In genomic region chrX:133414399-133415275, GRCh38 we compare ENCODE assay signal across 8 cellular contexts. TPM values are rescaled to one million over a fixed set of nuclear protein-coding genes. Genes with fewer than 3 reads are reported as not detected.
DNase-seq lines count a peak whose midpoint lies in the region; ATAC-seq and TF ChIP-seq lines count a peak whose summit lies in the region.

No MANE protein-coding gene starts in this region.

- intact Hi-C loops in left lung (cut with DNase I) (no loop called here), thyroid gland (cut with DNase I) (no loop called here)

- in situ Hi-C loops in brain microvascular endothelial cell (cut with HindIII; ENCODE audit: low pct_ligation_motif_present, low sequenced_read_pairs) = no loop called here

- H3K27ac ChIP-seq in brain microvascular endothelial cell (no peak overlapping the region), left lung (peak overlapping the region; percentile 30 to 41), thyroid gland (peak overlapping the region in 2 of 3 donors; percentile 9 to 49)

- no peaks in the 10 kb centered on the region for H3K9me3 ChIP-seq in left lung
- no peaks in the 10 kb centered on the region for H3K9me3 ChIP-seq in thyroid gland

- 0% methylated on average over 4 to 13 of the region's 93 CpGs for WGBS in thyroid gland, 2 donors

- H3K4me3 ChIP-seq in brain microvascular endothelial cell (ENCODE audit: low read depth, low read length) = peak overlapping the region; percentile 50
- peak overlapping the region; percentile 42 for H3K4me3 ChIP-seq in left lung
- H3K4me3 ChIP-seq in thyroid gland (replicated peaks in 1 of 3) = peak overlapping the region; percentile 26 to 48 (median 44)

- DNase-seq in AG20443 (ENCODE audit: low spot score) (peak; percentile 23), brain microvascular endothelial cell (no peak), left lung (peak; percentile 31 to 73), thyroid gland (peak; percentile 37 to 39), hepatic stellate cell (ENCODE audit: low spot score) (no peak), NCI-H2081 treated with DMSO at 0.1 percent for 48 hours (lab: John Stamatoyannopoulos, UW) (no peak)

- peak in 1 of 2 donors; percentile 15 for TF ChIP-seq POLR2A in thyroid gland (IDR thresholded peaks at IDR 0.05)

- no peaks in the 10 kb centered on the region for H3K36me3 ChIP-seq in brain microvascular endothelial cell (replicated peaks)
- H3K36me3 ChIP-seq in left lung = no peaks in the 10 kb centered on the region
- H3K36me3 ChIP-seq in thyroid gland = no peaks in the 10 kb centered on the region

- peak; percentile 47 for ATAC-seq in HG03175 (IDR thresholded peaks at IDR 0.05; ENCODE audit: unreplicated experiment)
- peak; percentile 38 for ATAC-seq in left lung
- no peak for ATAC-seq in HG02610 (IDR thresholded peaks at IDR 0.05; ENCODE audit: unreplicated experiment)

- H3K27me3 ChIP-seq in brain microvascular endothelial cell (replicated peaks) (no peaks in the 10 kb centered on the region), left lung (peaks cover 0 to 60% of the 10 kb centered on the region in 2 donors), thyroid gland (no peaks in the 10 kb centered on the region)

- TF ChIP-seq CTCF in brain microvascular endothelial cell (IDR thresholded peaks at IDR 0.05; ENCODE audit: low read depth, low read length, missing control alignments) (no peak), left lung (IDR thresholded peaks at IDR 0.05) (no peak), thyroid gland (IDR thresholded peaks at IDR 0.05) (no peak)

- H3K4me1 ChIP-seq in left lung (peaks cover 0 to 3% of the 10 kb centered on the region in 2 donors), thyroid gland (peaks cover 9 to 10% of the 10 kb centered on the region in 2 donors)

RNA-seq across cellular contexts. Expression of gene GPC4, which starts 0.7 kb away (rescaled TPM):
- total RNA-seq in left lung (10 to 100 TPM; 34.4 to 59.9 TPM), thyroid gland (10 to 100 TPM in 2 of 4 donors, 1 to 10 TPM in 2; 8.5 to 17.4 (median 12.3) TPM)

Comparison
In these comparisons a context has a peak if more than half of its experiments do, and no peak if none do; other contexts are left out.
1. DNase-seq: peak in AG20443 (single experiment), left lung (2 of 2) and thyroid gland (2 of 2); none in brain microvascular endothelial cell (single experiment), hepatic stellate cell (single experiment) and NCI-H2081 treated with DMSO at 0.1 percent for 48 hours (single experiment).
2. Peak in every context shown above with its lines, with median percentiles within 50 percentile points of each other: H3K4me3 ChIP-seq.